8 cellular contexts compared by ENCODE assay signal in the genomic region with DNA sequence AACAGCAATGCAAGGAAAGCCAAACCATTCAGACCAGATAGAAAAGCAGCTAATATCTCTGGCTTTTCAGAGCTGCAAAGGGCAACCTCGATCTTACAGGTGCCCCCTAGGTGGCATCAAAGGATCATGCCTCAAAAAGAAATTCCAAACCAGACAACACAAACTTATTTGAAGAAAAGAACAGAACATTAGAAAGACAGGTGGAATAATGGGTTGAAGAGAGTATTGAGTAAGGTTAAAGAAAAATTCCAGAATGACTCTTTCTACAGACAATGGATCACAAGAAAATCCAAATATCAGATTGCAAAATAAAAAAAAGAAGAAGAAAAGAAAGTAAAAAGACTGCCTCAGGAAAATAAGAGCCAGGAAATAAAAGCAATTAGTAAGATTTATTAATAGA.
DNase-seq lines count a peak whose midpoint lies in the region; ATAC-seq, FAIRE-seq and TF ChIP-seq lines count a peak whose summit lies in the region.

No MANE protein-coding gene starts in this region.

- TF ChIP-seq POLR2A in GM12878 (IDR thresholded peaks at IDR 0.05; ENCODE audit: low read depth, low read length): no peak

- H3K4me3 ChIP-seq in GM12878 (no peak overlapping the region), lower lobe of right lung (no peak overlapping the region)

- in situ Hi-C loops in GM12878 (cut with MboI): loop anchor here (10.0 kb wide), 2 partner anchors 120 to 600 kb away; no protein-coding TSS in a partner anchor

- no peak overlapping the region for H3K4me2 ChIP-seq in GM12878 (ENCODE audit: control insufficient read depth, insufficient read depth)

- H4K20me1 ChIP-seq in GM12878 (ENCODE audit: control insufficient read depth, insufficient read depth): no peaks in the 10 kb centered on the region

- H3K27me3 ChIP-seq in GM12878 (replicated peaks in 1 of 2; ENCODE audit: control insufficient read depth in 2 of 2, insufficient read depth in 2 of 2, low read length in 1 of 2) (no peaks in the 10 kb centered on the region), lower lobe of right lung (ENCODE audit: low read depth) (no peaks in the 10 kb centered on the region)

- ATAC-seq in GM12878 (peak; percentile 46; the same call in 1 of the 3 replicates), lower lobe of right lung (no peak), HG03159 (IDR thresholded peaks at IDR 0.05; ENCODE audit: unreplicated experiment) (no peak)

- no peak for TF ChIP-seq EP300 in GM12878 (IDR thresholded peaks at IDR 0.05; ENCODE audit: borderline replicate concordance in 1 of 2, control insufficient read depth in 1 of 2, low read depth in 2 of 2, low read length in 2 of 2)

- peak; percentile 69 for TF ChIP-seq RAD21 in GM12878 (IDR thresholded peaks at IDR 0.05; ENCODE audit: insufficient read depth, low read depth, low read length)

- 0% methylated on average over 1 of the region's 1 CpG for WGBS in GM12878 (ENCODE audit: insufficient coverage, insufficient replicate concordance, low lambda C conversion rate, missing lambda C conversion rate)

- no peak for FAIRE-seq in GM12878 (lab: Jason Lieb, UNC)

- H3K36me3 ChIP-seq in GM12878 (ENCODE audit: control insufficient read depth in 2 of 2, insufficient read depth in 2 of 2, low read length in 1 of 2) (peaks cover 0 to 2% of the 10 kb centered on the region in 2 experiments; a peak in 3 of 4 replicates), lower lobe of right lung (no peaks in the 10 kb centered on the region)

- no peaks in the 10 kb centered on the region for H3K79me2 ChIP-seq in GM12878 (ENCODE audit: control insufficient read depth, insufficient read depth, low read length)

- H3K4me1 ChIP-seq in GM12878 (ENCODE audit: control insufficient read depth, insufficient read depth, low read length) (no peaks in the 10 kb centered on the region), lower lobe of right lung (peaks cover 18% of the 10 kb centered on the region)

- TF ChIP-seq CTCF in GM12878 (IDR thresholded peaks at IDR 0.05 in 2 of 3, conservative IDR thresholded peaks at IDR 0.05 in 1 of 3; ENCODE audit: control insufficient read depth in 2 of 3, extremely low read depth in 1 of 3, insufficient read depth in 1 of 3, low read depth in 3 of 3, low read length in 3 of 3) (peak; percentile 52 to 57 (median 52); a peak in 4 of 6 replicates), lower lobe of right lung (IDR thresholded peaks at IDR 0.05) (peak; percentile 49)

- H3K9me3 ChIP-seq in GM12878 (replicated peaks; ENCODE audit: control insufficient read depth, insufficient read depth, low read length): no peaks in the 10 kb centered on the region
- H3K9me3 ChIP-seq in lower lobe of right lung: no peaks in the 10 kb centered on the region

- intact Hi-C loops in GM12878 (cut with micrococcal nuclease; ENCODE audit: unreplicated experiment): loop anchor here (1.0 to 10.0 kb wide), 2 partner anchors 118 to 260 kb away; no protein-coding TSS in a partner anchor
- intact Hi-C loops in lower lobe of right lung (cut with DNase I): no loop called here

- POLR2A ChIA-PET in GM12878 (lab: Charles Lee): interaction anchor here (1.1 kb wide), 1 partner anchor 27 kb away, joined by 3 read pairs; no protein-coding TSS in a partner anchor

- SMC1A ChIA-PET in GM12878 (lab: Charles Lee; ENCODE audit: uncharacterized antibody, unreplicated experiment): interaction anchor here (0.7 to 4.7 kb wide), 16 partner anchors 9 to 618 kb away, joined by 3 to 51 read pairs (median 4); no protein-coding TSS in a partner anchor

- H3K27ac ChIP-seq in GM12878 (ENCODE audit: control insufficient read depth, insufficient read depth) (no peak overlapping the region), lower lobe of right lung (no peak overlapping the region)

- no peak overlapping the region for H3K9ac ChIP-seq in GM12878 (ENCODE audit: control insufficient read depth, insufficient read depth, low read length)

- DNase-seq in DMS153 (lab: John Stamatoyannopoulos, UW): peak; percentile 26
- DNase-seq in Kasumi-1 (lab: John Stamatoyannopoulos, UW): peak; percentile 19 to 30
- no peak for DNase-seq in GM12878 (ENCODE audit: low read depth, low spot score)
- no peak for DNase-seq in lower lobe of right lung
- DNase-seq in stimulated activated naive CD4-positive, alpha-beta T cell treated with Interleukin-2 at 50 U/mL for 16 hours (lab: John Stamatoyannopoulos, UW): no peak
- DNase-seq in activated T-cell treated with anti-CD3 and anti-CD28 coated beads for 4 hours: no peak
- no peak for DNase-seq in islet precursor cell

- RAD21 ChIA-PET in GM12878 (lab: Charles Lee; ENCODE audit: unreplicated experiment): interaction anchor here (1.1 to 3.8 kb wide), 6 partner anchors 117 to 599 kb away, joined by 3 to 44 read pairs (median 3); no protein-coding TSS in a partner anchor

- H2AFZ ChIP-seq in GM12878 (ENCODE audit: control insufficient read depth, low read depth, low read length): no peak overlapping the region

- CTCF ChIA-PET in GM12878 (lab: Yijun Ruan, JAX): interaction anchor here (0.6 to 5.8 kb wide), 23 partner anchors 9 to 619 kb away, joined by 3 to 75 read pairs (median 4); no protein-coding TSS in a partner anchor

- BruUV-seq in GM12878 (replicated peaks; lab: Mats Ljungman, UMichigan): no TSS peak

TF ChIP-seq in GM12878, 131 proteins besides CTCF, POLR2A, EP300 and RAD21:
- no peak for TF ChIP-seq JUND (IDR thresholded peaks at IDR 0.05; ENCODE audit: low read depth, low read length)
- TF ChIP-seq SMC3 (IDR thresholded peaks at IDR 0.05; ENCODE audit: borderline replicate concordance, low read length): peak; percentile 57; the same call in 1 of the 2 replicates

Comparison
In these comparisons a context has a peak if more than half of its experiments do, and no peak if none do; other contexts are left out.
1. DNase-seq: peak in DMS153 (single experiment) and Kasumi-1 (2 of 2); none in GM12878 (single experiment), lower lobe of right lung (single experiment), stimulated activated naive CD4-positive, alpha-beta T cell treated with Interleukin-2 at 50 U/mL for 16 hours (single experiment), activated T-cell treated with anti-CD3 and anti-CD28 coated beads for 4 hours (single experiment) and islet precursor cell (single experiment).